Comparison of ENCODE assay signal across 7 cellular contexts in the genomic region with DNA sequence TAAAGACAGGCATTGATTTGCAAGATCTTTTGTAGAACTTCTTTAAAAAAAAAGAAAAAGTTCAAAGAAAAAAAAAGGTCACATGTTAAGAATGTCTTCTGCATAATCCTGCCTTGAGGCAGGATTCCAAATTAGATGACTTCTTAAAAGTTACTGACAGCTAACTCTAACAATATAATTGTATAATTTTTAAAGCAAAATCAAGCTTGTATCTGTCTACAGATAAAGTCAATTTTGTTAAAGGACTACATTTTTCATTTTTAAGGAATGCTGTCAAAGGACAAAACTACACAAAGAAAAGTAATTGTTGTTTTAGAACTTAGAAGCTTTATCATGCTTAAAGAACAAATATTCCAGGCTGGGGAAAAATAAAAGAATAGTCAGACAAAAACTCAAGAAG.
"Had no signal": no experiment of that assay in that cellular context is flagged by ENCODE, and none has a peak within 500 bp of the region (broad histone marks: within the 10 kb centered on the region; RNA-seq: fewer than 3 reads in every experiment).

No MANE protein-coding gene starts in this region.

- H3K9ac ChIP-seq: GM23248 had no signal

- ATAC-seq: K562 had no signal

- H3K27ac ChIP-seq: GM23248, HL-60 had no signal

- DNase-seq: GM23248, GOT3, H7, HCEC 1CT, IMR-90 had no signal

- H3K4me3 ChIP-seq: GM23248, K562 had no signal
